In the genomic region with DNA sequence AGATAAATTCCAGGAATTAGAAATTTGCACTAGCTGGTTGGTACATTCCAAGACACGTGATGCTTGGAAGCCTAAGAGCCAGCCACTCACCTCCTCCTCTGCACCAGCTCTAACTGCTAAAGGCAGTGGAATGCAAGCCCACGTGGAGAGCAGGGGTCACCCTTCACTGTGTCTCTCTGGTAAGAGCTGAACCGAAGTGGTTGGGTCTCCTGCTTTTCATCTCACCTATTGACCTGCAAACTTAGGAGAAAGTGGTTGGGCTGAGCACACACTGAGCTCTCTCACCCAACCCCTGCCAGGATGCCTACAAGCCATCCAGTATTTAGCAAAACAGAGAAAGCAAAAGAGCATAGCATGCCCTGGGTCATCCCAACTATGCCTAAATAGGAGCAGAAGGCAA, we compare ENCODE assay signal across 2 cellular contexts.
TF ChIP-seq lines count a peak whose summit lies in the region.

No MANE protein-coding gene starts in this region.

TF ChIP-seq in GM23338, 12 proteins besides CTCF, POLR2A, EP300 and RAD21 (continued from another document):
- TF ChIP-seq, protein P1, sequence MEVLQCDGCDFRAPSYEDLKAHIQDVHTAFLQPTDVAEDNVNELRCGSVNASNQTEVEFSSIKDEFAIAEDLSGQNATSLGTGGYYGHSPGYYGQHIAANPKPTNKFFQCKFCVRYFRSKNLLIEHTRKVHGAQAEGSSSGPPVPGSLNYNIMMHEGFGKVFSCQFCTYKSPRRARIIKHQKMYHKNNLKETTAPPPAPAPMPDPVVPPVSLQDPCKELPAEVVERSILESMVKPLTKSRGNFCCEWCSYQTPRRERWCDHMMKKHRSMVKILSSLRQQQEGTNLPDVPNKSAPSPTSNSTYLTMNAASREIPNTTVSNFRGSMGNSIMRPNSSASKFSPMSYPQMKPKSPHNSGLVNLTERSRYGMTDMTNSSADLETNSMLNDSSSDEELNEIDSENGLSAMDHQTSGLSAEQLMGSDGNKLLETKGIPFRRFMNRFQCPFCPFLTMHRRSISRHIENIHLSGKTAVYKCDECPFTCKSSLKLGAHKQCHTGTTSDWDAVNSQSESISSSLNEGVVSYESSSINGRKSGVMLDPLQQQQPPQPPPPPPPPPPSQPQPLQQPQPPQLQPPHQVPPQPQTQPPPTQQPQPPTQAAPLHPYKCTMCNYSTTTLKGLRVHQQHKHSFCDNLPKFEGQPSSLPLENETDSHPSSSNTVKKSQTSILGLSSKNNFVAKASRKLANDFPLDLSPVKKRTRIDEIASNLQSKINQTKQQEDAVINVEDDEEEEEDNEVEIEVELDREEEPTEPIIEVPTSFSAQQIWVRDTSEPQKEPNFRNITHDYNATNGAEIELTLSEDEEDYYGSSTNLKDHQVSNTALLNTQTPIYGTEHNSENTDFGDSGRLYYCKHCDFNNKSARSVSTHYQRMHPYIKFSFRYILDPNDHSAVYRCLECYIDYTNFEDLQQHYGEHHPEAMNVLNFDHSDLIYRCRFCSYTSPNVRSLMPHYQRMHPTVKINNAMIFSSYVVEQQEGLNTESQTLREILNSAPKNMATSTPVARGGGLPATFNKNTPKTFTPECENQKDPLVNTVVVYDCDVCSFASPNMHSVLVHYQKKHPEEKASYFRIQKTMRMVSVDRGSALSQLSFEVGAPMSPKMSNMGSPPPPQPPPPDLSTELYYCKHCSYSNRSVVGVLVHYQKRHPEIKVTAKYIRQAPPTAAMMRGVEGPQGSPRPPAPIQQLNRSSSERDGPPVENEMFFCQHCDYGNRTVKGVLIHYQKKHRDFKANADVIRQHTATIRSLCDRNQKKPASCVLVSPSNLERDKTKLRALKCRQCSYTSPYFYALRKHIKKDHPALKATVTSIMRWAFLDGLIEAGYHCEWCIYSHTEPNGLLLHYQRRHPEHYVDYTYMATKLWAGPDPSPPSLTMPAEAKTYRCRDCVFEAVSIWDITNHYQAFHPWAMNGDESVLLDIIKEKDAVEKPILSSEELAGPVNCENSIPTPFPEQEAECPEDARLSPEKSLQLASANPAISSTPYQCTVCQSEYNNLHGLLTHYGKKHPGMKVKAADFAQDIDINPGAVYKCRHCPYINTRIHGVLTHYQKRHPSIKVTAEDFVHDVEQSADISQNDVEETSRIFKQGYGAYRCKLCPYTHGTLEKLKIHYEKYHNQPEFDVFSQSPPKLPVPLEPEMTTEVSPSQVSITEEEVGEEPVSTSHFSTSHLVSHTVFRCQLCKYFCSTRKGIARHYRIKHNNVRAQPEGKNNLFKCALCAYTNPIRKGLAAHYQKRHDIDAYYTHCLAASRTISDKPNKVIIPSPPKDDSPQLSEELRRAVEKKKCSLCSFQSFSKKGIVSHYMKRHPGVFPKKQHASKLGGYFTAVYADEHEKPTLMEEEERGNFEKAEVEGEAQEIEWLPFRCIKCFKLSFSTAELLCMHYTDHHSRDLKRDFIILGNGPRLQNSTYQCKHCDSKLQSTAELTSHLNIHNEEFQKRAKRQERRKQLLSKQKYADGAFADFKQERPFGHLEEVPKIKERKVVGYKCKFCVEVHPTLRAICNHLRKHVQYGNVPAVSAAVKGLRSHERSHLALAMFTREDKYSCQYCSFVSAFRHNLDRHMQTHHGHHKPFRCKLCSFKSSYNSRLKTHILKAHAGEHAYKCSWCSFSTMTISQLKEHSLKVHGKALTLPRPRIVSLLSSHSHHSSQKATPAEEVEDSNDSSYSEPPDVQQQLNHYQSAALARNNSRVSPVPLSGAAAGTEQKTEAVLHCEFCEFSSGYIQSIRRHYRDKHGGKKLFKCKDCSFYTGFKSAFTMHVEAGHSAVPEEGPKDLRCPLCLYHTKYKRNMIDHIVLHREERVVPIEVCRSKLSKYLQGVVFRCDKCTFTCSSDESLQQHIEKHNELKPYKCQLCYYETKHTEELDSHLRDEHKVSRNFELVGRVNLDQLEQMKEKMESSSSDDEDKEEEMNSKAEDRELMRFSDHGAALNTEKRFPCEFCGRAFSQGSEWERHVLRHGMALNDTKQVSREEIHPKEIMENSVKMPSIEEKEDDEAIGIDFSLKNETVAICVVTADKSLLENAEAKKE (CRISPR knock-in tag; IDR thresholded peaks at IDR 0.05): peak; percentile 66
- no peak for TF ChIP-seq EZH2 (IDR thresholded peaks at IDR 0.05; ENCODE audit: low read depth, unreplicated experiment)
- TF ChIP-seq NANOG (IDR thresholded peaks at IDR 0.05; ENCODE audit: borderline replicate concordance): no peak

TF ChIP-seq in WTC11, 78 proteins besides CTCF, POLR2A, EP300 and RAD21 (continued from another document):
- TF ChIP-seq, protein P2, sequence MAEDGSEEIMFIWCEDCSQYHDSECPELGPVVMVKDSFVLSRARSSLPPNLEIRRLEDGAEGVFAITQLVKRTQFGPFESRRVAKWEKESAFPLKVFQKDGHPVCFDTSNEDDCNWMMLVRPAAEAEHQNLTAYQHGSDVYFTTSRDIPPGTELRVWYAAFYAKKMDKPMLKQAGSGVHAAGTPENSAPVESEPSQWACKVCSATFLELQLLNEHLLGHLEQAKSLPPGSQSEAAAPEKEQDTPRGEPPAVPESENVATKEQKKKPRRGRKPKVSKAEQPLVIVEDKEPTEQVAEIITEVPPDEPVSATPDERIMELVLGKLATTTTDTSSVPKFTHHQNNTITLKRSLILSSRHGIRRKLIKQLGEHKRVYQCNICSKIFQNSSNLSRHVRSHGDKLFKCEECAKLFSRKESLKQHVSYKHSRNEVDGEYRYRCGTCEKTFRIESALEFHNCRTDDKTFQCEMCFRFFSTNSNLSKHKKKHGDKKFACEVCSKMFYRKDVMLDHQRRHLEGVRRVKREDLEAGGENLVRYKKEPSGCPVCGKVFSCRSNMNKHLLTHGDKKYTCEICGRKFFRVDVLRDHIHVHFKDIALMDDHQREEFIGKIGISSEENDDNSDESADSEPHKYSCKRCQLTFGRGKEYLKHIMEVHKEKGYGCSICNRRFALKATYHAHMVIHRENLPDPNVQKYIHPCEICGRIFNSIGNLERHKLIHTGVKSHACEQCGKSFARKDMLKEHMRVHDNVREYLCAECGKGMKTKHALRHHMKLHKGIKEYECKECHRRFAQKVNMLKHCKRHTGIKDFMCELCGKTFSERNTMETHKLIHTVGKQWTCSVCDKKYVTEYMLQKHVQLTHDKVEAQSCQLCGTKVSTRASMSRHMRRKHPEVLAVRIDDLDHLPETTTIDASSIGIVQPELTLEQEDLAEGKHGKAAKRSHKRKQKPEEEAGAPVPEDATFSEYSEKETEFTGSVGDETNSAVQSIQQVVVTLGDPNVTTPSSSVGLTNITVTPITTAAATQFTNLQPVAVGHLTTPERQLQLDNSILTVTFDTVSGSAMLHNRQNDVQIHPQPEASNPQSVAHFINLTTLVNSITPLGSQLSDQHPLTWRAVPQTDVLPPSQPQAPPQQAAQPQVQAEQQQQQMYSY (CRISPR knock-in tag; IDR thresholded peaks at IDR 0.05): no peak
- no peak for TF ChIP-seq ZNF671 (CRISPR knock-in tag; IDR thresholded peaks at IDR 0.05)
- TF ChIP-seq CBFB (CRISPR knock-in tag; IDR thresholded peaks at IDR 0.05; ENCODE audit: low read depth): no peak
- TF ChIP-seq, protein P3, sequence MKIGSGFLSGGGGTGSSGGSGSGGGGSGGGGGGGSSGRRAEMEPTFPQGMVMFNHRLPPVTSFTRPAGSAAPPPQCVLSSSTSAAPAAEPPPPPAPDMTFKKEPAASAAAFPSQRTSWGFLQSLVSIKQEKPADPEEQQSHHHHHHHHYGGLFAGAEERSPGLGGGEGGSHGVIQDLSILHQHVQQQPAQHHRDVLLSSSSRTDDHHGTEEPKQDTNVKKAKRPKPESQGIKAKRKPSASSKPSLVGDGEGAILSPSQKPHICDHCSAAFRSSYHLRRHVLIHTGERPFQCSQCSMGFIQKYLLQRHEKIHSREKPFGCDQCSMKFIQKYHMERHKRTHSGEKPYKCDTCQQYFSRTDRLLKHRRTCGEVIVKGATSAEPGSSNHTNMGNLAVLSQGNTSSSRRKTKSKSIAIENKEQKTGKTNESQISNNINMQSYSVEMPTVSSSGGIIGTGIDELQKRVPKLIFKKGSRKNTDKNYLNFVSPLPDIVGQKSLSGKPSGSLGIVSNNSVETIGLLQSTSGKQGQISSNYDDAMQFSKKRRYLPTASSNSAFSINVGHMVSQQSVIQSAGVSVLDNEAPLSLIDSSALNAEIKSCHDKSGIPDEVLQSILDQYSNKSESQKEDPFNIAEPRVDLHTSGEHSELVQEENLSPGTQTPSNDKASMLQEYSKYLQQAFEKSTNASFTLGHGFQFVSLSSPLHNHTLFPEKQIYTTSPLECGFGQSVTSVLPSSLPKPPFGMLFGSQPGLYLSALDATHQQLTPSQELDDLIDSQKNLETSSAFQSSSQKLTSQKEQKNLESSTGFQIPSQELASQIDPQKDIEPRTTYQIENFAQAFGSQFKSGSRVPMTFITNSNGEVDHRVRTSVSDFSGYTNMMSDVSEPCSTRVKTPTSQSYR (CRISPR knock-in tag; IDR thresholded peaks at IDR 0.05): no peak
- TF ChIP-seq, protein P4, sequence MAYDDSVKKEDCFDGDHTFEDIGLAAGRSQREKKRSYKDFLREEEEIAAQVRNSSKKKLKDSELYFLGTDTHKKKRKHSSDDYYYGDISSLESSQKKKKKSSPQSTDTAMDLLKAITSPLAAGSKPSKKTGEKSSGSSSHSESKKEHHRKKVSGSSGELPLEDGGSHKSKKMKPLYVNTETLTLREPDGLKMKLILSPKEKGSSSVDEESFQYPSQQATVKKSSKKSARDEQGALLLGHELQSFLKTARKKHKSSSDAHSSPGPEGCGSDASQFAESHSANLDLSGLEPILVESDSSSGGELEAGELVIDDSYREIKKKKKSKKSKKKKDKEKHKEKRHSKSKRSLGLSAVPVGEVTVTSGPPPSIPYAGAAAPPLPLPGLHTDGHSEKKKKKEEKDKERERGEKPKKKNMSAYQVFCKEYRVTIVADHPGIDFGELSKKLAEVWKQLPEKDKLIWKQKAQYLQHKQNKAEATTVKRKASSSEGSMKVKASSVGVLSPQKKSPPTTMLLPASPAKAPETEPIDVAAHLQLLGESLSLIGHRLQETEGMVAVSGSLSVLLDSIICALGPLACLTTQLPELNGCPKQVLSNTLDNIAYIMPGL (CRISPR knock-in tag; IDR thresholded peaks at IDR 0.05): no peak
- TF ChIP-seq, protein P5, sequence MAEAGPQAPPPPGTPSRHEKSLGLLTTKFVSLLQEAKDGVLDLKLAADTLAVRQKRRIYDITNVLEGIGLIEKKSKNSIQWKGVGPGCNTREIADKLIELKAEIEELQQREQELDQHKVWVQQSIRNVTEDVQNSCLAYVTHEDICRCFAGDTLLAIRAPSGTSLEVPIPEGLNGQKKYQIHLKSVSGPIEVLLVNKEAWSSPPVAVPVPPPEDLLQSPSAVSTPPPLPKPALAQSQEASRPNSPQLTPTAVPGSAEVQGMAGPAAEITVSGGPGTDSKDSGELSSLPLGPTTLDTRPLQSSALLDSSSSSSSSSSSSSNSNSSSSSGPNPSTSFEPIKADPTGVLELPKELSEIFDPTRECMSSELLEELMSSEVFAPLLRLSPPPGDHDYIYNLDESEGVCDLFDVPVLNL (CRISPR knock-in tag; IDR thresholded peaks at IDR 0.05; ENCODE audit: borderline replicate concordance, low read depth): no peak
TF ChIP-seq in WTC11: peak in this region for 0.
